12 cellular contexts compared by ENCODE assay signal in genomic region chr13:29991343-29991742, GRCh38.
DNase-seq lines count a peak whose midpoint lies in the region; ATAC-seq, FAIRE-seq and TF ChIP-seq lines count a peak whose summit lies in the region.
"Had no signal": no experiment of that assay in that cellular context is flagged by ENCODE, and none has a peak within 500 bp of the region (broad histone marks: within the 10 kb centered on the region; RNA-seq: fewer than 3 reads in every experiment).

No MANE protein-coding gene starts in this region.

- no peak overlapping the region for H2AFZ ChIP-seq in H9 (ENCODE audit: low read length)

- H3K56ac ChIP-seq in H9 (ENCODE audit: insufficient read length, low read depth, low read length) = no peak overlapping the region

- H3K18ac ChIP-seq in H9 (ENCODE audit: insufficient read length, low read depth, low read length) = no peak overlapping the region

- no peak overlapping the region for H2BK20ac ChIP-seq in H9 (ENCODE audit: low read depth, low read length, poor library complexity, severe bottlenecking)

- ATAC-seq in left colon (no peak), GM18498 (IDR thresholded peaks at IDR 0.05; ENCODE audit: unreplicated experiment) (no peak)

- H3K4me3 ChIP-seq in breast epithelium (no peak overlapping the region), fibroblast of pulmonary artery (replicated peaks; ENCODE audit: low read depth, low read length) (no peak overlapping the region)

- no peaks in the 10 kb centered on the region for H3K23me2 ChIP-seq in H9 (ENCODE audit: insufficient read length, low read depth, low read length, poor library complexity, severe bottlenecking)

- H3K79me2 ChIP-seq in H9 (ENCODE audit: insufficient read depth, low read length) = no peaks in the 10 kb centered on the region

- H3K27me3 ChIP-seq in breast epithelium (no peaks in the 10 kb centered on the region), H9 (ENCODE audit: insufficient read depth, low read length) (no peaks in the 10 kb centered on the region)

- POLR2A ChIA-PET in MCF 10A (lab: Yijun Ruan, JAX) = interaction anchor here (1.9 kb wide), 1 partner anchor 10 kb away, joined by 8 read pairs; no protein-coding TSS in a partner anchor

- TF ChIP-seq POLR2A in breast epithelium (IDR thresholded peaks at IDR 0.05) = no peak

- no peak overlapping the region for H3K27ac ChIP-seq in breast epithelium
- H3K27ac ChIP-seq in H9 (ENCODE audit: insufficient read length, low read depth, low read length) = no peak overlapping the region

- no peak overlapping the region for H4K91ac ChIP-seq in H9 (ENCODE audit: insufficient read length, low read depth, low read length)

- no peak overlapping the region for H3T11ph ChIP-seq in H9 (ENCODE audit: low read length)

- no TSS peak for BruUV-seq in MCF 10A (replicated peaks; lab: Mats Ljungman, UMichigan)

- WGBS in H9 (ENCODE audit: extremely low coverage, insufficient read length, low lambda C conversion rate) = no CpG with 5 or more reads among the region's 6 CpGs

- intact Hi-C loops in MCF 10A (cut with micrococcal nuclease) (no loop called here), breast epithelium (cut with DNase I; ENCODE audit: low total_unique reads) (no loop called here), left colon (cut with DNase I, micrococcal nuclease) (no loop called here)

- no peaks in the 10 kb centered on the region for H4K20me1 ChIP-seq in H9 (ENCODE audit: control insufficient read depth, insufficient read depth, insufficient read length)

- no peak overlapping the region for H3K4me2 ChIP-seq in H9 (ENCODE audit: insufficient read depth, insufficient read length, low read length)

- no peak overlapping the region for H3K4me3 Mint-ChIP-seq in MCF 10A (ENCODE audit: unreplicated experiment)
- no peak overlapping the region; a peak in 1 of 5 replicates for H3K4me3 Mint-ChIP-seq in H9
- H3K4me3 Mint-ChIP-seq: activated naive CD4-positive, alpha-beta T cell treated with anti-CD3 and anti-CD28 coated beads, Interleukin-2, amount 50 U/mL, for 24 hours had no signal

- H3K4me1 Mint-ChIP-seq in MCF 10A (ENCODE audit: insufficient read depth, unreplicated experiment) (no peaks in the 10 kb centered on the region), H9 (peaks cover 12% of the 10 kb centered on the region in 2 experiments)
- H3K4me1 Mint-ChIP-seq: activated naive CD4-positive, alpha-beta T cell treated with anti-CD3 and anti-CD28 coated beads, Interleukin-2, amount 50 U/mL, for 24 hours had no signal

- H3K9me3 ChIP-seq in breast epithelium = peaks cover 3 to 8% of the 10 kb centered on the region in 2 donors
- no peaks in the 10 kb centered on the region for H3K9me3 ChIP-seq in H9 (ENCODE audit: control insufficient read depth, low read depth, low read length)

- DNase-seq in MCF 10A (ENCODE audit: unreplicated experiment) (peak; percentile 47), breast epithelium (ENCODE audit: low spot score in 2 of 2) (no peak), SW480 (ENCODE audit: low spot score) (peak; percentile 85), fibroblast of pulmonary artery (ENCODE audit: low read depth) (peak; percentile 25), urothelium cell line (ENCODE audit: low spot score) (peak; percentile 67), H9 (no peak), left colon (no peak)
- DNase-seq: effector CD4-positive, alpha-beta T cell; SW 1271 had no signal

- no peak overlapping the region for H2BK5ac ChIP-seq in H9 (ENCODE audit: insufficient read length, low read length)

- H3K14ac ChIP-seq in H9 (ENCODE audit: insufficient read depth, low read length) = no peak overlapping the region

- no peaks in the 10 kb centered on the region for H3K4me1 ChIP-seq in breast epithelium
- no peaks in the 10 kb centered on the region for H3K4me1 ChIP-seq in H9 (ENCODE audit: insufficient read depth, low read length)

- no peak overlapping the region for H2AK5ac ChIP-seq in H9 (ENCODE audit: insufficient read length, low read length)

- H4K8ac ChIP-seq in H9 (replicated peaks; ENCODE audit: insufficient read length, low read depth, low read length) = no peak overlapping the region

- H3K27me3 Mint-ChIP-seq in MCF 10A (ENCODE audit: insufficient read depth, unreplicated experiment) = no peaks in the 10 kb centered on the region
- H3K27me3 Mint-ChIP-seq in H9 (ENCODE audit: low read depth) = no peaks in the 10 kb centered on the region; the same call in none of the 2 replicates
- H3K27me3 Mint-ChIP-seq: activated naive CD4-positive, alpha-beta T cell treated with anti-CD3 and anti-CD28 coated beads, Interleukin-2, amount 50 U/mL, for 24 hours had no signal

- H4K5ac ChIP-seq in H9 (ENCODE audit: insufficient read length, low read depth, low read length) = no peak overlapping the region

- no peak overlapping the region for H2BK15ac ChIP-seq in H9 (ENCODE audit: low read depth, low read length)

- no peak for FAIRE-seq in urothelium cell line (lab: Jason Lieb, UNC)
- FAIRE-seq: A204.1 had no signal

- CTCF ChIA-PET in MCF 10A (lab: Yijun Ruan, JAX) = interaction anchor here (0.8 kb wide), 1 partner anchor 51 kb away, joined by 3 read pairs; no protein-coding TSS in a partner anchor

- no peaks in the 10 kb centered on the region for H3K79me1 ChIP-seq in H9 (ENCODE audit: insufficient read depth, low read depth, low read length, poor library complexity, severe bottlenecking)

- H3K23ac ChIP-seq in H9 (ENCODE audit: insufficient read length, low read depth, low read length) = no peak overlapping the region

- H3K27ac Mint-ChIP-seq in MCF 10A (ENCODE audit: low read depth, unreplicated experiment) (no peak overlapping the region), H9 (no peak overlapping the region)
- H3K27ac Mint-ChIP-seq: activated naive CD4-positive, alpha-beta T cell treated with anti-CD3 and anti-CD28 coated beads, Interleukin-2, amount 50 U/mL, for 24 hours had no signal

- H3K36me3 ChIP-seq in breast epithelium = no peaks in the 10 kb centered on the region

- H2BK120ac ChIP-seq in H9 (ENCODE audit: low read depth, low read length, poor library complexity, severe bottlenecking) = no peak overlapping the region

- no peak overlapping the region for H3K4ac ChIP-seq in H9 (ENCODE audit: low read depth, low read length)

- TF ChIP-seq CTCF in MCF 10A (IDR thresholded peaks at IDR 0.05; ENCODE audit: unreplicated experiment) = no peak
- TF ChIP-seq CTCF in breast epithelium (IDR thresholded peaks at IDR 0.05) = no peak
- no peak for TF ChIP-seq CTCF in fibroblast of pulmonary artery (IDR thresholded peaks at IDR 0.05; ENCODE audit: low read length, missing control alignments)
- no peak for TF ChIP-seq CTCF in H9 (conservative IDR thresholded peaks at IDR 0.05)

- H3K36me3 Mint-ChIP-seq in MCF 10A (ENCODE audit: insufficient read depth, unreplicated experiment) = no peaks in the 10 kb centered on the region
- H3K36me3 Mint-ChIP-seq in H9 (ENCODE audit: insufficient read depth in 1 of 3, low read depth in 3 of 3) = peaks cover 3 to 18% (median 7%) of the 10 kb centered on the region in 3 experiments
- H3K36me3 Mint-ChIP-seq: activated naive CD4-positive, alpha-beta T cell treated with anti-CD3 and anti-CD28 coated beads, Interleukin-2, amount 50 U/mL, for 24 hours had no signal

- no peak overlapping the region for H2BK12ac ChIP-seq in H9 (ENCODE audit: insufficient read length, low read depth, low read length)

- no peak overlapping the region for H3K9ac ChIP-seq in H9 (ENCODE audit: extremely low read depth, insufficient read length, low read length)

- H3K9me3 Mint-ChIP-seq in MCF 10A (ENCODE audit: unreplicated experiment) (peaks cover 19% of the 10 kb centered on the region), H9 (peaks cover 17 to 22% of the 10 kb centered on the region in 2 experiments)

Comparison
In these comparisons a context has a peak if more than half of its experiments do, and no peak if none do; other contexts are left out.
1. DNase-seq: peak in MCF 10A (single experiment), SW480 (single experiment), fibroblast of pulmonary artery (single experiment) and urothelium cell line (single experiment); none in breast epithelium (0 of 2), H9 (single experiment) and left colon (0 of 2).